Comparison of ENCODE assay signal across 9 cellular contexts in genomic region chr22:30947163-30947820, GRCh38. TPM values are rescaled to one million over a fixed set of nuclear protein-coding genes. Genes with fewer than 3 reads are reported as not detected.
DNase-seq lines count a peak whose midpoint lies in the region; ATAC-seq, FAIRE-seq and TF ChIP-seq lines count a peak whose summit lies in the region.
"Had no signal": no experiment of that assay in that cellular context is flagged by ENCODE, and none has a peak within 500 bp of the region (broad histone marks: within the 10 kb centered on the region; RNA-seq: fewer than 3 reads in every experiment).

No MANE protein-coding gene starts in this region.

- H3K14ac ChIP-seq in trophoblast cell (ENCODE audit: low read length) = no peak overlapping the region

- FAIRE-seq in frontal cortex (lab: Jason Lieb, UNC) = no peak

- H2BK5ac ChIP-seq in trophoblast cell (ENCODE audit: low read depth, low read length, poor library complexity) = no peak overlapping the region

- no peak overlapping the region for H4K12ac ChIP-seq in trophoblast cell (ENCODE audit: low read depth, low read length)

- no peak overlapping the region for H3K4ac ChIP-seq in trophoblast cell (ENCODE audit: low read depth, low read length)

- H2BK120ac ChIP-seq in trophoblast cell (ENCODE audit: insufficient read depth, low read length, poor library complexity) = no peak overlapping the region

- H3K79me1 ChIP-seq in trophoblast cell (ENCODE audit: low read length) = no peaks in the 10 kb centered on the region

- H2BK12ac ChIP-seq in trophoblast cell (ENCODE audit: low read length) = no peak overlapping the region

- H3K18ac ChIP-seq in trophoblast cell (ENCODE audit: low read length) = no peak overlapping the region

- H4K91ac ChIP-seq in trophoblast cell (ENCODE audit: low read depth, low read length) = no peak overlapping the region

- H3K9ac ChIP-seq in trophoblast cell (ENCODE audit: low read length) = no peak overlapping the region

- no CpG with 5 or more reads among the region's 5 CpGs for WGBS in trophoblast cell (ENCODE audit: extremely low coverage, insufficient coverage, insufficient read length)

- H3K4me3 ChIP-seq in trophoblast cell (ENCODE audit: low read depth, low read length) (no peak overlapping the region), foreskin fibroblast (ENCODE audit: low read depth in 1 of 2, low read length in 2 of 2) (no peak overlapping the region)

- DNase-seq in DMS79 (lab: John Stamatoyannopoulos, UW) = peak; percentile 93
- peak; percentile 13 for DNase-seq in NCI-H82 treated with DMSO at 0.1 percent for 48 hours (lab: John Stamatoyannopoulos, UW; ENCODE audit: unreplicated experiment)
- DNase-seq in frontal cortex (ENCODE audit: low spot score in 2 of 2) = peak; percentile 25 to 30
- DNase-seq in trophoblast cell = peak in 1 of 2 donors; percentile 26
- no peak for DNase-seq in foreskin fibroblast
- DNase-seq in RPMI8226 = no peak

- H4K8ac ChIP-seq in trophoblast cell (ENCODE audit: low read depth, low read length) = no peak overlapping the region

- no peak for ATAC-seq in GM21447 (IDR thresholded peaks at IDR 0.05; ENCODE audit: unreplicated experiment)
- no peak for ATAC-seq in GM21619 (IDR thresholded peaks at IDR 0.05; ENCODE audit: unreplicated experiment)
- ATAC-seq: natural killer cell treated with Interleukin-12 subunit alpha and Interleukin-12 subunit beta and Interleukin-15 and Interleukin-18, amount 100 ng/mL, for 72 hours had no signal

- H3K27me3 ChIP-seq in trophoblast cell (ENCODE audit: insufficient read depth, low read length) = no peaks in the 10 kb centered on the region

- no peaks in the 10 kb centered on the region for H3K9me3 ChIP-seq in trophoblast cell (ENCODE audit: insufficient read depth, low read depth, low read length)

- peaks cover 0 to 10% of the 10 kb centered on the region in 2 experiments for H3K4me1 ChIP-seq in trophoblast cell (ENCODE audit: control insufficient read depth in 1 of 2, insufficient read depth in 2 of 2, low read length in 2 of 2)

- peaks cover 35 to 74% of the 10 kb centered on the region in 2 experiments for H3K36me3 ChIP-seq in trophoblast cell (ENCODE audit: control insufficient read depth in 1 of 2, insufficient read depth in 2 of 2, low read length in 2 of 2)

- H2AFZ ChIP-seq in trophoblast cell (ENCODE audit: insufficient read depth, low read length, poor library complexity) = no peak overlapping the region

- H3K23ac ChIP-seq in trophoblast cell (ENCODE audit: low read length) = no peak overlapping the region

- no peak overlapping the region for H3K4me2 ChIP-seq in trophoblast cell (ENCODE audit: low read length)

- peak overlapping the region; percentile 9 for H3K27ac ChIP-seq in trophoblast cell (ENCODE audit: low read depth, low read length)

- no peaks in the 10 kb centered on the region for H3K79me2 ChIP-seq in trophoblast cell (ENCODE audit: control insufficient read depth, insufficient read depth, low read length, poor library complexity)

- no peak overlapping the region for H2AK5ac ChIP-seq in trophoblast cell (ENCODE audit: low read length)

- TF ChIP-seq CTCF in foreskin fibroblast (IDR thresholded peaks at IDR 0.05; ENCODE audit: low read depth, low read length) = no peak

RNA-seq across cellular contexts. Expression of gene MORC2, which starts 21.3 kb away (rescaled TPM):
- total RNA-seq in frontal cortex = 26.1 TPM
- 44.6 and 48.3 TPM in 2 replicates for polyA plus RNA-seq in trophoblast cell (2013)

RNA-seq across cellular contexts. Expression of gene TUG1, which starts 21.8 kb away (rescaled TPM):
- total RNA-seq in frontal cortex = 55.8 TPM
- 87.2 and 92.0 TPM in 2 replicates for polyA plus RNA-seq in trophoblast cell (2013)

Comparison
In these comparisons a context has a peak if more than half of its experiments do, and no peak if none do; other contexts are left out.
1. DNase-seq: peak in DMS79 (single experiment), NCI-H82 treated with DMSO at 0.1 percent for 48 hours (single experiment) and frontal cortex (2 of 2); none in foreskin fibroblast (0 of 2) and RPMI8226 (single experiment).